ENCODE assay signal across 8 cellular contexts in the genomic region with DNA sequence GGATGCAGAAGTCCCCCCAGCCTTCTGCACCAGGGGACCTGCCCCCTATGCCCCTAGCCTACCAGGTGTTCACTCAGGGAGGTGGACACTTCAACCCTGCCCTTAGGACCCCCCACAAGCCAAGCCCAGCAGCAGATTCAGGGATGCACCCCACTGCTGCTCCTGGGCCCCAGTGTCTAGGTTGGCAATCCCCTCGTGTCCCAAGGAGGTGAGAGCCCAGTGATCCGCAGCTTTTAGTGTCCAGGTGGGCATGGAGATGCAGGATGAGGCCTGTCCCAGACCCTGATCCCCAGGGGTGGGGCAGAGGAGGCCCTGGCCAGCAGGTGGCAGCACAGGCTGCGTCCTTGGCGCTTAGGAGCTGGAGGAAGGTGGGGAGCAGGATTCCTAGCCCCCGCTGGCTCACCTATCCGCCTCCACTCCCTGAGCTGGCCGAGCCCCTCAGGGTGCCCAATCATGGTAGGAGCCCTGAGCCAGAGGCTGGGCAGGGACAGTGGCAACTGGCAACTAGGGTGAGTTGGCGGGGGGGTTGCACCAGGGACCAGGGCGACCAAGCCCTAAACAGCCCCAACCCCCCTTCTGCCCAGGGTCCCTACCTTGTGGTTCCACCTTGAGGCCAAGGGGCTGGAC. TPM values are rescaled to one million over a fixed set of nuclear protein-coding genes. Genes with fewer than 3 reads are reported as not detected.
DNase-seq lines count a peak whose midpoint lies in the region; ATAC-seq and TF ChIP-seq lines count a peak whose summit lies in the region.

No MANE protein-coding gene starts in this region.

- peak; percentile 64 for ATAC-seq in Panc1
- ATAC-seq in heart right ventricle, result peak; percentile 20 to 75 (median 56)
- ATAC-seq in HG03175 (IDR thresholded peaks at IDR 0.05; ENCODE audit: unreplicated experiment), result no peak

- H3K4me1 Mint-ChIP-seq in activated naive CD8-positive, alpha-beta T cell treated with anti-CD3 and anti-CD28 coated beads for 36 hours, result peaks cover 11% of the 10 kb centered on the region

- BruUV-seq in Panc1 (replicated peaks; lab: Mats Ljungman, UMichigan), result no TSS peak

- in situ Hi-C loops in Panc1 (cut with HindIII; ENCODE audit: low pct_unique_long_range_greater_than_20kb, low sequenced_read_pairs), result no loop called here

- POLR2A ChIA-PET in Panc1 (lab: Charles Lee), result interaction anchor here (1.1 kb wide), 1 partner anchor 20 kb away, joined by 4 read pairs; no protein-coding TSS in a partner anchor

- H3K4me3 Mint-ChIP-seq in activated naive CD8-positive, alpha-beta T cell treated with anti-CD3 and anti-CD28 coated beads for 36 hours, result no peak overlapping the region

- H3K9me3 ChIP-seq in Panc1 (ENCODE audit: control insufficient read depth, insufficient read depth, low read depth, low read length) (no peaks in the 10 kb centered on the region), heart right ventricle (no peaks in the 10 kb centered on the region)

- intact Hi-C loops in Panc1 (cut with micrococcal nuclease; ENCODE audit: unreplicated experiment) (no loop called here), heart right ventricle (cut with DNase I) (loop anchor here in 9 of 10 donors (1.0 to 2.0 kb wide), 2 partner anchors 28 kb away; no protein-coding TSS in a partner anchor)

- peak; percentile 83 for TF ChIP-seq CTCF in AG10803 (conservative IDR thresholded peaks at IDR 0.05; ENCODE audit: low read length)
- peak; percentile 92 for TF ChIP-seq CTCF in Panc1 (IDR thresholded peaks at IDR 0.05)
- TF ChIP-seq CTCF in heart right ventricle (IDR thresholded peaks at IDR 0.05), result peak; percentile 88 to 96 (median 93)

- H3K4me3 ChIP-seq in AG10803 (ENCODE audit: low read length) (no peak overlapping the region), Panc1 (ENCODE audit: low read depth in 2 of 2, low read length in 2 of 2) (no peak overlapping the region), heart right ventricle (no peak overlapping the region)

- H3K27ac ChIP-seq in Panc1 (ENCODE audit: low read length) (peak overlapping the region; percentile 80), heart right ventricle (peak overlapping the region in 8 of 10 donors; percentile 17 to 82 (median 54))

- H3K36me3 ChIP-seq in Panc1 (ENCODE audit: control insufficient read depth, insufficient read depth, low read length) (no peaks in the 10 kb centered on the region; the same call in 1 of the 2 replicates), heart right ventricle (no peaks in the 10 kb centered on the region)

- no peak overlapping the region for H3K27ac Mint-ChIP-seq in activated naive CD8-positive, alpha-beta T cell treated with anti-CD3 and anti-CD28 coated beads for 36 hours

- DNase-seq in AG10803 (ENCODE audit: low read depth) (peak; percentile 39), GM19240 (ENCODE audit: insufficient read length, low spot score) (peak; percentile 76), Panc1 (ENCODE audit: low read depth, low spot score) (no peak), heart right ventricle (peak; percentile 68 to 78), putamen (ENCODE audit: low spot score) (peak; percentile 69), KG1 (lab: John Stamatoyannopoulos, UW) (no peak)
- peak; percentile 62 for DNase-seq in activated naive CD8-positive, alpha-beta T cell treated with anti-CD3 and anti-CD28 coated beads for 36 hours

- WGBS in heart right ventricle, 2 donors, result 43 to 50% methylated on average over 9 of the region's 9 CpGs

- H3K36me3 Mint-ChIP-seq in activated naive CD8-positive, alpha-beta T cell treated with anti-CD3 and anti-CD28 coated beads for 36 hours, result no peaks in the 10 kb centered on the region

- H3K4me1 ChIP-seq in Panc1 (ENCODE audit: control insufficient read depth, insufficient read depth, low read length) (peaks cover 39% of the 10 kb centered on the region), heart right ventricle (peaks cover 39 to 87% (median 56%) of the 10 kb centered on the region in 9 donors)

- peaks cover 4% of the 10 kb centered on the region for H3K27me3 Mint-ChIP-seq in activated naive CD8-positive, alpha-beta T cell treated with anti-CD3 and anti-CD28 coated beads for 36 hours

- H3K9me3 Mint-ChIP-seq in activated naive CD8-positive, alpha-beta T cell treated with anti-CD3 and anti-CD28 coated beads for 36 hours, result no peaks in the 10 kb centered on the region

- CTCF ChIA-PET in Panc1 (lab: Charles Lee), result interaction anchor here (0.6 to 1.3 kb wide), 8 partner anchors 10 to 51 kb away, joined by 3 to 13 read pairs (median 3); a partner anchor contains a TSS

- H3K27me3 ChIP-seq in Panc1 (ENCODE audit: control insufficient read depth, insufficient read depth, low read length) (no peaks in the 10 kb centered on the region), heart right ventricle (peaks cover 0 to 32% (median 0%) of the 10 kb centered on the region in 7 donors)

RNA-seq across cellular contexts. Expression of a gene that starts 4.1 kb away (rescaled TPM):
- total RNA-seq in Panc1 (2021; ENCODE audit: unreplicated experiment) (436 TPM), heart right ventricle (100 to 1,000 TPM; 273 to 896 (median 534) TPM)
- polyA plus RNA-seq in Panc1 (2012; ENCODE audit: insufficient read length), result 1,631 TPM
- 1 to 10 TPM; 3.1 to 3.3 TPM for total RNA-seq in activated naive CD8-positive, alpha-beta T cell treated with anti-CD3 and anti-CD28 coated beads for 36 hours
- 1,000 to 10,000 TPM in 1 of 2 donors, 100 to 1,000 TPM in 1; 717 to 1,062 TPM for polyA plus RNA-seq in heart right ventricle

RNA-seq across cellular contexts. Expression of a gene that starts 10.5 kb away (rescaled TPM):
- total RNA-seq in Panc1 (2021; ENCODE audit: unreplicated experiment), result 22.9 TPM
- 23.8 TPM for polyA plus RNA-seq in Panc1 (2012; ENCODE audit: insufficient read length)
- 10 to 100 TPM; 20.6 to 22.1 TPM for total RNA-seq in activated naive CD8-positive, alpha-beta T cell treated with anti-CD3 and anti-CD28 coated beads for 36 hours
- 1 to 10 TPM; 2.9 to 7.5 (median 3.8) TPM for total RNA-seq in heart right ventricle
- 10 to 100 TPM in 1 of 2 donors, 1 to 10 TPM in 1; 8.6 to 14.7 TPM for polyA plus RNA-seq in heart right ventricle

RNA-seq across cellular contexts. Expression of a gene that starts 43.9 kb away (rescaled TPM):
- 22.5 TPM for total RNA-seq in Panc1 (2021; ENCODE audit: unreplicated experiment)
- 9.1 TPM for polyA plus RNA-seq in Panc1 (2012; ENCODE audit: insufficient read length)
- total RNA-seq in activated naive CD8-positive, alpha-beta T cell treated with anti-CD3 and anti-CD28 coated beads for 36 hours, result 10 to 100 TPM; 36.3 to 38.9 TPM
- total RNA-seq in heart right ventricle, result 10 to 100 TPM; 14.0 to 19.7 (median 16.8) TPM
- 1 to 10 TPM; 5.0 to 9.9 TPM for polyA plus RNA-seq in heart right ventricle

RNA-seq across cellular contexts. Expression of a gene that starts 44.2 kb away (rescaled TPM):
- total RNA-seq in Panc1 (2021; ENCODE audit: unreplicated experiment) (42.2 TPM), heart right ventricle (10 to 100 TPM; 33.3 to 53.9 (median 40.3) TPM)
- 34.1 TPM for polyA plus RNA-seq in Panc1 (2012; ENCODE audit: insufficient read length)
- 10 to 100 TPM; 42.9 to 44.2 TPM for total RNA-seq in activated naive CD8-positive, alpha-beta T cell treated with anti-CD3 and anti-CD28 coated beads for 36 hours
- polyA plus RNA-seq in heart right ventricle, result 100 to 1,000 TPM in 1 of 2 donors, 10 to 100 TPM in 1; 51.6 to 141 TPM

Comparison
In these comparisons a context has a peak if more than half of its experiments do, and no peak if none do; other contexts are left out.
1. DNase-seq: peak in AG10803 (single experiment), GM19240 (single experiment), activated naive CD8-positive, alpha-beta T cell treated with anti-CD3 and anti-CD28 coated beads for 36 hours (single experiment), heart right ventricle (2 of 2) and putamen (single experiment); none in Panc1 (single experiment) and KG1 (single experiment).
2. RNA of a gene that starts 4.1 kb away (total RNA-seq): 273 to 896 TPM in heart right ventricle and 436 TPM in Panc1 (single experiment); 3.1 to 3.3 TPM in activated naive CD8-positive, alpha-beta T cell treated with anti-CD3 and anti-CD28 coated beads for 36 hours; every median in the first group is over 10 times any median in the second.
3. Peak in every context shown above with its lines, with median percentiles within 50 percentile points of each other: CTCF ChIP-seq.